Comparison of ENCODE assay signal across 32 cellular contexts in the genomic region with DNA sequence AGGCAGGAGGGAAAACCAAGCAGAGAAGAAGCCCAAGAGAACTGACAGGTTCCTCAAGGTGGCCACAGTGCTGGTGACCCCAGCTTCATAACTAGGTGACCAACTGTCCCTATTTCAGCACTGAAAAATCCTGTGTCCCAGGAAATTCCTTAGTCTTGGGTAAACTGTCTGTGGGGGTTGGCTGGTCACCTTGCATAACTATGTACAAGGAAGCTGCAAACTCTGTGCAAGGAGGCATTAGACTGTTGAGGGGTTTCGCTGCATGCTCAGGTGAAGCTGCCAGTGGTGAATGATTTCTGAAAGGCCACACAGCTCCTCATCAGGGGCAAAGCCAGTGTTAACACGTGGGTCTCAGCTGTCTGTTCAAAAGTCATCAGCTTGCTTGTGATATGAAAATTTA. TPM values are rescaled to one million over a fixed set of nuclear protein-coding genes. Genes with fewer than 3 reads are reported as not detected.
"Had no signal": no experiment of that assay in that cellular context is flagged by ENCODE, and none has a peak within 500 bp of the region (broad histone marks: within the 10 kb centered on the region; RNA-seq: fewer than 3 reads in every experiment).

No MANE protein-coding gene starts in this region.

- H3K4me3 ChIP-seq: ascending aorta, body of pancreas, MG63, Peyer's patch had no signal

- H3K9me3 ChIP-seq: ascending aorta, body of pancreas, MG63, Peyer's patch had no signal

- H3K4me1 ChIP-seq: Peyer's patch had no signal

- H3K27me3 ChIP-seq: ascending aorta, body of pancreas, MG63, Peyer's patch had no signal

- H3K36me3 ChIP-seq: MG63 had no signal

- H3K27ac ChIP-seq: ascending aorta, body of pancreas, Peyer's patch, RWPE1 had no signal

- H3K9me3 Mint-ChIP-seq: activated B cell treated with CpG ODN at 0.5 μM for 24 hours; activated CD4-positive, alpha-beta T cell treated with anti-CD3 and anti-CD28 coated beads, Interleukin-2, amount 10 ng/mL, durations not matched to agents 24 days and 14 days; activated T-helper 1 cell treated with anti-CD3 and anti-CD28 coated beads, Interleukin-12 subunit alpha, Interleukin-12 subunit beta, Interleukin-2, Interleukin-4 antibody, amounts not matched to agents 30 ng/mL and 10 ng/mL and 1 ng/mL, durations not matched to agents 14 hours and 24 hours and 36 hours had no signal

- H3K4me3 Mint-ChIP-seq: activated B cell treated with CpG ODN at 0.5 μM for 24 hours; activated CD4-positive, alpha-beta T cell treated with anti-CD3 and anti-CD28 coated beads, Interleukin-2, amount 10 ng/mL, durations not matched to agents 24 days and 14 days; activated CD8-positive, alpha-beta memory T cell treated with anti-CD3 and anti-CD28 coated beads, Interleukin-2, amount 10 ng/mL, durations not matched to agents 7 days and 5 days; activated naive CD8-positive, alpha-beta T cell treated with anti-CD3 and anti-CD28 coated beads, Interleukin-2, amount 50 U/mL, for 24 hours; activated T-cell treated with anti-CD3 and anti-CD28 coated beads, Interleukin-2, amount 50 U/mL, for 24 hours; activated T-helper 1 cell treated with anti-CD3 and anti-CD28 coated beads, Interleukin-12 subunit alpha, Interleukin-12 subunit beta, Interleukin-2, Interleukin-4 antibody, amounts not matched to agents 30 ng/mL and 10 ng/mL and 1 ng/mL, durations not matched to agents 14 hours and 24 hours and 36 hours; T-helper 17 cell had no signal

- ATAC-seq: activated CD8-positive, alpha-beta memory T cell treated with anti-CD3 and anti-CD28 coated beads, Interleukin-2, amount 10 ng/mL, durations not matched to agents 7 days and 5 days; activated naive CD4-positive, alpha-beta T cell treated with anti-CD3 and anti-CD28 coated beads, Interleukin-2, amount 50 U/mL, for 72 hours; activated naive CD8-positive, alpha-beta T cell treated with anti-CD3 and anti-CD28 coated beads, Interleukin-2, amount 50 U/mL, for 24 hours; body of pancreas; T-helper 17 cell had no signal

- H3K27ac Mint-ChIP-seq: activated B cell treated with CpG ODN at 0.5 μM for 24 hours; activated CD4-positive, alpha-beta T cell treated with anti-CD3 and anti-CD28 coated beads, Interleukin-2, amount 10 ng/mL, durations not matched to agents 24 days and 14 days; activated CD8-positive, alpha-beta memory T cell treated with anti-CD3 and anti-CD28 coated beads, Interleukin-2, amount 10 ng/mL, durations not matched to agents 7 days and 5 days; activated naive CD8-positive, alpha-beta T cell treated with anti-CD3 and anti-CD28 coated beads, Interleukin-2, amount 50 U/mL, for 24 hours; activated T-cell treated with anti-CD3 and anti-CD28 coated beads, Interleukin-2, amount 50 U/mL, for 24 hours; activated T-helper 1 cell treated with anti-CD3 and anti-CD28 coated beads, Interleukin-12 subunit alpha, Interleukin-12 subunit beta, Interleukin-2, Interleukin-4 antibody, amounts not matched to agents 30 ng/mL and 10 ng/mL and 1 ng/mL, durations not matched to agents 14 hours and 24 hours and 36 hours; T-helper 17 cell had no signal

- H3K27me3 Mint-ChIP-seq: activated B cell treated with CpG ODN at 0.5 μM for 24 hours; activated CD4-positive, alpha-beta T cell treated with anti-CD3 and anti-CD28 coated beads, Interleukin-2, amount 10 ng/mL, durations not matched to agents 24 days and 14 days; activated CD8-positive, alpha-beta memory T cell treated with anti-CD3 and anti-CD28 coated beads, Interleukin-2, amount 10 ng/mL, durations not matched to agents 7 days and 5 days; activated naive CD8-positive, alpha-beta T cell treated with anti-CD3 and anti-CD28 coated beads, Interleukin-2, amount 50 U/mL, for 24 hours; activated T-cell treated with anti-CD3 and anti-CD28 coated beads, Interleukin-2, amount 50 U/mL, for 24 hours; T-helper 17 cell had no signal

- DNase-seq: activated B cell treated with CpG ODN at 0.5 μM for 24 hours; activated CD4-positive, alpha-beta T cell treated with anti-CD3 and anti-CD28 coated beads for 1 hour; activated CD4-positive, alpha-beta T cell treated with anti-CD3 and anti-CD28 coated beads, Interleukin-2, amount 10 ng/mL, durations not matched to agents 24 days and 14 days; activated CD4-positive, alpha-beta T cell treated with anti-CD3 and anti-CD28 coated beads, Interleukin-2, amount 50 U/mL, for 48 hours; activated CD8-positive, alpha-beta memory T cell treated with anti-CD3 and anti-CD28 coated beads, Interleukin-2, amount 10 ng/mL, durations not matched to agents 7 days and 5 days; activated effector memory CD4-positive, alpha-beta T cell treated with anti-CD3 and anti-CD28 coated beads, Interleukin-2, amount 50 U/mL, for 16 hours; activated naive CD4-positive, alpha-beta T cell treated with Interleukin-2 at 50 U/mL for 16 hours; activated naive CD8-positive, alpha-beta T cell treated with anti-CD3 and anti-CD28 coated beads, Interleukin-2, amount 50 U/mL, for 24 hours; activated T-cell treated with anti-CD3 and anti-CD28 coated beads, Interleukin-2, amount 50 U/mL, for 24 hours; amniotic stem cell; body of pancreas; central memory CD4-positive, alpha-beta T cell; MG63; MV-4-11; NCI-H1092 treated with DMSO at 0.1 percent for 48 hours; NCI-H1417 treated with DMSO at 0.1 percent for 48 hours; NCI-H1694 treated with DMSO at 0.1 percent for 48 hours; NCI-H2029 treated with DMSO at 0.1 percent for 48 hours; NCI-H345; NCI-H510A; NCI-H526 treated with DMSO at 0.1 percent for 48 hours; NCI-H82; NK-92 treated with Interleukin-12 subunit alpha and Interleukin-12 subunit beta, amount 100 ng/mL, for 24 hours; OCI-M1; Peyer's patch; Right ventricle myocardium superior; T-helper 17 cell; T-helper 9 cell had no signal

- H3K4me1 Mint-ChIP-seq: activated B cell treated with CpG ODN at 0.5 μM for 24 hours; activated CD4-positive, alpha-beta T cell treated with anti-CD3 and anti-CD28 coated beads, Interleukin-2, amount 10 ng/mL, durations not matched to agents 24 days and 14 days; activated CD8-positive, alpha-beta memory T cell treated with anti-CD3 and anti-CD28 coated beads, Interleukin-2, amount 10 ng/mL, durations not matched to agents 7 days and 5 days had no signal

- H3K36me3 Mint-ChIP-seq: activated CD8-positive, alpha-beta memory T cell treated with anti-CD3 and anti-CD28 coated beads, Interleukin-2, amount 10 ng/mL, durations not matched to agents 7 days and 5 days had no signal

RNA-seq across cellular contexts. Expression of a gene that starts 36.9 kb away (rescaled TPM):
- total RNA-seq: activated B cell treated with CpG ODN at 0.5 μM for 24 hours had no signal
